ENCODE assay signal across 33 cellular contexts in the genomic region with DNA sequence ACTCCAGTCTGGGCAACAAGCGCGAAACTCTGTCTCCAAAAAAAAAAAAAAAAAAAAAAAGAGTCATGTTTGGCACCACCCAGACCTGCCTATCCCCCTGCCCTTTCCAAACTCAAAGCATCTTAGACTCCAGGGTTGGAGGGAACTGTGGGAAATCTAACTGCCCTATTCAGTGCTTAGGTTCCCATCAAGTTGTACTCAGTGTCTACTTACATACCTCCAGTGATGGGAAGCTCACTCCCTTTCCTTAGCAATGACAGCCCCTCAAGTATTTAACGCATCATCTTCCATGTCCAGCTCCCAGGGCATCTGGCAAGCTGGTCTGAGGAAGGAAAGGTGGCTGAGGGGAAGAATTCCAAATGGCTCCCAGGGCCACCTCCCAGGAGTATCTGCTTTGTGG. TPM values are rescaled to one million over a fixed set of nuclear protein-coding genes. Genes with fewer than 3 reads are reported as not detected.
"Had no signal": no experiment of that assay in that cellular context is flagged by ENCODE, and none has a peak within 500 bp of the region (broad histone marks: within the 10 kb centered on the region; RNA-seq: fewer than 3 reads in every experiment).

No MANE protein-coding gene starts in this region.

- FAIRE-seq: endometrium, endothelial cell of umbilical vein, TTC549 had no signal

- H3K36me3 Mint-ChIP-seq: activated naive CD8-positive, alpha-beta T cell had no signal

- ATAC-seq: activated CD4-positive, CD25-positive, alpha-beta regulatory T cell treated with anti-CD3 and anti-CD28 coated beads, Interleukin-2, amount 50 U/mL, for 24 hours; activated CD8-positive, alpha-beta T cell treated with anti-CD3 and anti-CD28 coated beads for 36 hours; activated T-cell treated with anti-CD3 and anti-CD28 coated beads, Interleukin-2, amount 50 U/mL, for 4 hours; activated T-helper 17 cell treated with anti-CD3 and anti-CD28 coated beads, Interleukin-2, amount 50 U/mL, for 72 hours; body of pancreas; gastroesophageal sphincter had no signal

- H3K9me3 Mint-ChIP-seq: activated B cell treated with CpG ODN at 0.5 μM for 24 hours; activated CD8-positive, alpha-beta T cell treated with anti-CD3 and anti-CD28 coated beads for 36 hours; activated T-cell treated with anti-CD3 and anti-CD28 coated beads, Interleukin-2, amount 50 U/mL, for 4 hours; activated T-helper 17 cell treated with anti-CD3 and anti-CD28 coated beads, Interleukin-2, amount 50 U/mL, for 72 hours had no signal

- H3K4me3 ChIP-seq: body of pancreas, colonic mucosa, esophagus squamous epithelium, gastroesophageal sphincter had no signal

- H3K27me3 Mint-ChIP-seq: activated B cell treated with CpG ODN at 0.5 μM for 24 hours; activated CD8-positive, alpha-beta T cell treated with anti-CD3 and anti-CD28 coated beads for 36 hours; activated naive CD8-positive, alpha-beta T cell; activated T-helper 17 cell treated with anti-CD3 and anti-CD28 coated beads, Interleukin-2, amount 50 U/mL, for 72 hours had no signal

- H3K4me3 Mint-ChIP-seq: activated B cell treated with CpG ODN at 0.5 μM for 24 hours; activated CD8-positive, alpha-beta T cell treated with anti-CD3 and anti-CD28 coated beads for 36 hours; activated naive CD8-positive, alpha-beta T cell; activated T-cell treated with anti-CD3 and anti-CD28 coated beads, Interleukin-2, amount 50 U/mL, for 4 hours; activated T-helper 17 cell treated with anti-CD3 and anti-CD28 coated beads, Interleukin-2, amount 50 U/mL, for 72 hours had no signal

- H3K27me3 ChIP-seq: body of pancreas, colonic mucosa, esophagus squamous epithelium, gastroesophageal sphincter had no signal

- H3K36me3 ChIP-seq: colonic mucosa, esophagus squamous epithelium, gastroesophageal sphincter had no signal

- DNase-seq: activated B cell treated with CpG ODN at 0.5 μM for 24 hours; activated CD4-positive, alpha-beta T cell treated with anti-CD3 and anti-CD28 coated beads for 48 hours; activated CD4-positive, alpha-beta T cell treated with anti-CD3 and anti-CD28 coated beads, Interleukin-2, amount 50 U/mL, for 1 hour; activated CD4-positive, alpha-beta T cell treated with anti-CD3 and anti-CD28 coated beads, Interleukin-2, amount 50 U/mL, for 48 hours; activated CD8-positive, alpha-beta memory T cell treated with anti-CD3 and anti-CD28 coated beads for 24 hours; activated CD8-positive, alpha-beta T cell treated with anti-CD3 and anti-CD28 coated beads for 36 hours; activated effector memory CD4-positive, alpha-beta T cell treated with Interleukin-2 at 50 U/mL for 16 hours; activated gamma-delta T cell treated with Interleukin-2 at 50 U/mL for 16 hours; activated naive CD4-positive, alpha-beta T cell treated with anti-CD3 and anti-CD28 coated beads, Interleukin-2, amount 50 U/mL, for 16 hours; activated naive CD4-positive, alpha-beta T cell treated with Interleukin-2 at 50 U/mL for 16 hours; activated T-cell treated with anti-CD3 and anti-CD28 coated beads, Interleukin-2, amount 50 U/mL, for 4 hours; amniotic stem cell; anterior cingulate cortex; body of pancreas; caudate nucleus; colonic mucosa; effector CD8-positive, alpha-beta T cell; esophagus squamous epithelium; foreskin melanocyte; T-helper 2 cell had no signal

- H3K27ac ChIP-seq: body of pancreas, colonic mucosa, epithelial cell of prostate, esophagus squamous epithelium, gastroesophageal sphincter, VCaP had no signal

- H3K9me3 ChIP-seq: body of pancreas, colonic mucosa, esophagus squamous epithelium, gastroesophageal sphincter had no signal

- H3K27ac Mint-ChIP-seq: activated B cell treated with CpG ODN at 0.5 μM for 24 hours; activated CD8-positive, alpha-beta T cell treated with anti-CD3 and anti-CD28 coated beads for 36 hours; activated naive CD8-positive, alpha-beta T cell had no signal

RNA-seq across cellular contexts. Expression of gene ACTN3, which starts 3.0 kb away (rescaled TPM):
- total RNA-seq: activated B cell treated with CpG ODN at 0.5 μM for 24 hours; body of pancreas; esophagus squamous epithelium; fibroblast of villous mesenchyme; gastroesophageal sphincter; glomerular endothelial cell; T-helper 1 cell treated with Interleukin-12 subunit alpha and Interleukin-12 subunit beta and Interleukin-4 antibody, amounts not matched to agents 30 ng/mL and 1 ng/mL, for 36 hours had no signal
- polyA plus RNA-seq: fibroblast of lung had no signal
